In the genomic region with DNA sequence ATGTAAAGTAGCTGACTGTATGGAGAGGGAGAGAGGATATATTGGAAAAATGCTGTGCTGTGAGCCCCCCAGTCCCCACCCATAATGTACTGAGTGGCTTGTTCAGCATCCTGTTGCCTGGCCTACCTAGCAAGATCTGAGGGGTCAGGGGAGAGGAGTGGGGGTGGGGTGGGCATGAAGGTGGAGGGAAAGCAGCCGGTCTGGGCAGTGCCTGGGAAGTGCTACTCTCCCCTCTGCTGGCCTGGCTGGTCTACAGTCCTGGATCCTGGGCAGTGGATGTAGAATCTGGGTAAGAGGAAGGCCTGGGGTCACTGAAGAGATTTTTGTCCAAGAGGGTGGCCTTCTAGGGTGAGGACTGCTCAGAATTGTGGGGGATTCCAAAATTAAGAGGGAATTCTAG, we compare ENCODE assay signal across 2 cellular contexts.
TF ChIP-seq lines count a peak whose summit lies in the region.

No MANE protein-coding gene starts in this region.

TF ChIP-seq in HepG2, 621 proteins besides CTCF, POLR2A, EP300 and RAD21 (continued from another document and continues in another):
- TF ChIP-seq, protein P1, sequence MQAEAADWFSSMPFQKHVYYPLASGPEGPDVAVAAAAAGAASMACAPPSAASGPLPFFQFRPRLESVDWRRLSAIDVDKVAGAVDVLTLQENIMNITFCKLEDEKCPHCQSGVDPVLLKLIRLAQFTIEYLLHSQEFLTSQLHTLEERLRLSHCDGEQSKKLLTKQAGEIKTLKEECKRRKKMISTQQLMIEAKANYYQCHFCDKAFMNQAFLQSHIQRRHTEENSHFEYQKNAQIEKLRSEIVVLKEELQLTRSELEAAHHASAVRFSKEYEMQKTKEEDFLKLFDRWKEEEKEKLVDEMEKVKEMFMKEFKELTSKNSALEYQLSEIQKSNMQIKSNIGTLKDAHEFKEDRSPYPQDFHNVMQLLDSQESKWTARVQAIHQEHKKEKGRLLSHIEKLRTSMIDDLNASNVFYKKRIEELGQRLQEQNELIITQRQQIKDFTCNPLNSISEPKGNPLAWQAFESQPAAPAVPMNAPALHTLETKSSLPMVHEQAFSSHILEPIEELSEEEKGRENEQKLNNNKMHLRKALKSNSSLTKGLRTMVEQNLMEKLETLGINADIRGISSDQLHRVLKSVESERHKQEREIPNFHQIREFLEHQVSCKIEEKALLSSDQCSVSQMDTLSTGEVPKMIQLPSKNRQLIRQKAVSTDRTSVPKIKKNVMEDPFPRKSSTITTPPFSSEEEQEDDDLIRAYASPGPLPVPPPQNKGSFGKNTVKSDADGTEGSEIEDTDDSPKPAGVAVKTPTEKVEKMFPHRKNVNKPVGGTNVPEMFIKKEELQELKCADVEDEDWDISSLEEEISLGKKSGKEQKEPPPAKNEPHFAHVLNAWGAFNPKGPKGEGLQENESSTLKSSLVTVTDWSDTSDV (CRISPR knock-in tag; IDR thresholded peaks at IDR 0.05): no peak
- no peak for TF ChIP-seq HNRNPLL (IDR thresholded peaks at IDR 0.05; ENCODE audit: low read depth, low read length, poor library complexity, severe bottlenecking)
- TF ChIP-seq, protein P2, sequence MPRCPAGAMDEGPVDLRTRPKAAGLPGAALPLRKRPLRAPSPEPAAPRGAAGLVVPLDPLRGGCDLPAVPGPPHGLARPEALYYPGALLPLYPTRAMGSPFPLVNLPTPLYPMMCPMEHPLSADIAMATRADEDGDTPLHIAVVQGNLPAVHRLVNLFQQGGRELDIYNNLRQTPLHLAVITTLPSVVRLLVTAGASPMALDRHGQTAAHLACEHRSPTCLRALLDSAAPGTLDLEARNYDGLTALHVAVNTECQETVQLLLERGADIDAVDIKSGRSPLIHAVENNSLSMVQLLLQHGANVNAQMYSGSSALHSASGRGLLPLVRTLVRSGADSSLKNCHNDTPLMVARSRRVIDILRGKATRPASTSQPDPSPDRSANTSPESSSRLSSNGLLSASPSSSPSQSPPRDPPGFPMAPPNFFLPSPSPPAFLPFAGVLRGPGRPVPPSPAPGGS (CRISPR knock-in tag; IDR thresholded peaks at IDR 0.05): no peak
- no peak for TF ChIP-seq ZNF251 (CRISPR knock-in tag; IDR thresholded peaks at IDR 0.05)
- TF ChIP-seq, protein P3, sequence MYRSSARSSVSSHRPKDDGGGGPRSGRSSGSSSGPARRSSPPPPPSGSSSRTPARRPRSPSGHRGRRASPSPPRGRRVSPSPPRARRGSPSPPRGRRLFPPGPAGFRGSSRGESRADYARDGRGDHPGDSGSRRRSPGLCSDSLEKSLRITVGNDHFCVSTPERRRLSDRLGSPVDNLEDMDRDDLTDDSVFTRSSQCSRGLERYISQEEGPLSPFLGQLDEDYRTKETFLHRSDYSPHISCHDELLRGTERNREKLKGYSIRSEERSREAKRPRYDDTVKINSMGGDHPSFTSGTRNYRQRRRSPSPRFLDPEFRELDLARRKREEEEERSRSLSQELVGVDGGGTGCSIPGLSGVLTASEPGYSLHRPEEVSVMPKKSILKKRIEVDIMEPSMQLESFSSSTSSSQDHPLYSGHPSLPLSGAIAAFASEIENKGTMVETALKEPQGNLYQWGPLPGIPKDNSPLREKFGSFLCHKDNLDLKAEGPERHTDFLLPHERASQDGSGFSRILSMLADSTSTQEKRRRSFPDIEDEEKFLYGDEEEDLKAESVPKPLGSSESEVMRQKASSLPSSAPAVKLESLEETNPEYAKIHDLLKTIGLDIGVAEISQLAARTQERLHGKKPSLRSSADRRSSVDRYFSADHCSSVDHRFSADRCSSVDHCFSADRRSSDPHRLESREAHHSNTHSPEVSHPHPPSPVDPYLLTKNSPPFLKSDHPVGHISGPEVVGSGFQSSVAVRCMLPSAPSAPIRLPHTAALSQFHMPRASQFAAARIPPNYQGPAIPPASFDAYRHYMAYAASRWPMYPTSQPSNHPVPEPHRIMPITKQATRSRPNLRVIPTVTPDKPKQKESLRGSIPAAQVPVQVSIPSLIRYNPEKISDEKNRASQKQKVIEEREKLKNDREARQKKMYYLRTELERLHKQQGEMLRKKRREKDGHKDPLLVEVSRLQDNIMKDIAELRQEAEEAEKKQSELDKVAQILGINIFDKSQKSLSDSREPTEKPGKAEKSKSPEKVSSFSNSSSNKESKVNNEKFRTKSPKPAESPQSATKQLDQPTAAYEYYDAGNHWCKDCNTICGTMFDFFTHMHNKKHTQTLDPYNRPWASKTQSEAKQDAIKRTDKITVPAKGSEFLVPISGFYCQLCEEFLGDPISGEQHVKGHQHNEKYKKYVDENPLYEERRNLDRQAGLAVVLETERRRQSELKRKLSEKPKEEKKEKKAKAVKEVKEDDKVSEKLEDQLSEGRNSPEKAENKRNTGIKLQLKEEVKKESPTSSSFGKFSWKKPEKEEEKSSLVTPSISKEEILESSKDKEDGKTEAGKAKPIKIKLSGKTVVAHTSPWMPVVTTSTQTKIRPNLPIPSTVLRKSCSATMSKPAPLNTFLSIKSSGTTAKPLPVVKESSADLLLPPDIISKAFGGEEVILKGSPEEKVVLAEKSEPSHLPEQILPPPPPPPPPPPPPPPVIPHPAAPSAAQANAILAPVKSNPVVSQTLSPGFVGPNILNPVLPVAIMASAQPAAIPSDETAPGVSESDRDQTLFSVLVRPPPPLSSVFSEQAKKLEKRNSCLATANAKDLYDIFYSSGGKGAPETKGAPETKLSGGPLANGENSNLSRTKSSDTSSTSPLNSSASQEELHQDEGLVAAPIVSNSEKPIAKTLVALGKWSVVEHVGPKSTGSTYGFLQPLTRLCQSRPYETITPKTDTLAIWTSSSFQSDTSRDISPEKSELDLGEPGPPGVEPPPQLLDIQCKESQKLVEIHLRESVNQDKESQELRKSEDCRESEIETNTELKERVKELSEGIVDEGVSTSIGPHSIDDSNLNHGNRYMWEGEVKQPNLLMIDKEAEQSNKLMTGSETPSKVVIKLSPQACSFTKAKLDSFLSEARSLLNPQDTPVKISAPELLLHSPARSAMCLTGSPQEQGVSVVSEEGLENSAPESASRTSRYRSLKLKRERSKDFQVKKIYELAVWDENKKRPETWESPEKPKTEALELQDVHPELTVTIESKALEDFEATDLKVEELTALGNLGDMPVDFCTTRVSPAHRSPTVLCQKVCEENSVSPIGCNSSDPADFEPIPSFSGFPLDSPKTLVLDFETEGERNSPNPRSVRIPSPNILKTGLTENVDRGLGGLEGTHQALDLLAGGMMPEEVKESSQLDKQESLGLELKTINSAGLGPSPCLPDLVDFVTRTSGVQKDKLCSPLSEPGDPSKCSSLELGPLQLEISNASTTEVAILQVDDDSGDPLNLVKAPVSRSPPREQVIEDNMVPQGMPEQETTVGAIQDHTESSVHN (CRISPR knock-in tag; IDR thresholded peaks at IDR 0.05): no peak

TF ChIP-seq in H1, 55 proteins besides CTCF, POLR2A, EP300 and RAD21 (continued from another document):
- TF ChIP-seq TAF7 (optimal IDR thresholded peaks at IDR 0.05; ENCODE audit: borderline replicate concordance, low read depth, low read length) (no peak), YY1 (IDR thresholded peaks at IDR 0.05; ENCODE audit: low read depth, low read length) (no peak), SP2 (IDR thresholded peaks at IDR 0.05; ENCODE audit: low read length) (no peak), POLR2AphosphoS5 (IDR thresholded peaks at IDR 0.05; ENCODE audit: low read depth, low read length) (no peak), MAFK (IDR thresholded peaks at IDR 0.05; ENCODE audit: low read depth, low read length) (no peak), SUZ12 (IDR thresholded peaks at IDR 0.05; ENCODE audit: low read length) (no peak), JUN (IDR thresholded peaks at IDR 0.05; ENCODE audit: low read depth, low read length) (no peak), TAF1 (IDR thresholded peaks at IDR 0.05; ENCODE audit: low read depth, low read length) (no peak), EGR1 (IDR thresholded peaks at IDR 0.05; ENCODE audit: borderline replicate concordance, low read depth, low read length) (no peak), CREB1 (IDR thresholded peaks at IDR 0.05) (no peak), BCL11A (IDR thresholded peaks at IDR 0.05; ENCODE audit: low read depth in 2 of 2, low read length in 2 of 2) (no peak)
